ENCODE assay signal across 1 cellular context in the genomic region with DNA sequence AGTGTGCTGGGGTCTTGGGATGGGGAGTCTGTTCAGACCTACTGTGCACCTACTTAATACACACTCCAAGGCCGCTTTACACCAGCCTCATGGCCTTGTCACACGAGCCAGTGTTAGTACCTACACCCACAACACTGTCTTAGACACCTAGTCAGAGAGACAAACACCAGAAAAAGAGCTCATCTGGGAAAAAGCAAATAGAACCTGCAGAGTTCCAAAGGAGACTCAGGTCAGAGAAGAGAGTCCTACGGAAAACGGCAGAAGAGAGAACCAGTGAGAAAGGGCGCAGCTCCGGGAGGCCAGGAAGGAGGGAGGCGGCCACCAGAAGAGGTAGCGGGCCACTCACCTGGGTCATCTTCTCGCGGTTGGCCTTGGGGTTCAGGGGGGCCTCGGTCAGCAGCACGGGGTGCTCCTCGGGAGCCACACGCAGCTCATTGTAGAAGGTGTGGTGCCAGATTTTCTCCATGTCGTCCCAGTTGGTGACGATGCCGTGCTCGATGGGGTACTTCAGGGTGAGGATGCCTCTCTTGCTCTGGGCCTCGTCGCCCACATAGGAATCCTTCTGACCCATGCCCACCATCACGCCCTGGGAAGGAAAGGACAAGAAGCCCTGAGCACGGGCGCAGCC.
TF ChIP-seq lines count a peak whose summit lies in the region.

No MANE protein-coding gene starts in this region.

TF ChIP-seq in GM23338, 12 proteins besides CTCF, POLR2A, EP300 and RAD21 (continued from another document):
- TF ChIP-seq, protein P1, sequence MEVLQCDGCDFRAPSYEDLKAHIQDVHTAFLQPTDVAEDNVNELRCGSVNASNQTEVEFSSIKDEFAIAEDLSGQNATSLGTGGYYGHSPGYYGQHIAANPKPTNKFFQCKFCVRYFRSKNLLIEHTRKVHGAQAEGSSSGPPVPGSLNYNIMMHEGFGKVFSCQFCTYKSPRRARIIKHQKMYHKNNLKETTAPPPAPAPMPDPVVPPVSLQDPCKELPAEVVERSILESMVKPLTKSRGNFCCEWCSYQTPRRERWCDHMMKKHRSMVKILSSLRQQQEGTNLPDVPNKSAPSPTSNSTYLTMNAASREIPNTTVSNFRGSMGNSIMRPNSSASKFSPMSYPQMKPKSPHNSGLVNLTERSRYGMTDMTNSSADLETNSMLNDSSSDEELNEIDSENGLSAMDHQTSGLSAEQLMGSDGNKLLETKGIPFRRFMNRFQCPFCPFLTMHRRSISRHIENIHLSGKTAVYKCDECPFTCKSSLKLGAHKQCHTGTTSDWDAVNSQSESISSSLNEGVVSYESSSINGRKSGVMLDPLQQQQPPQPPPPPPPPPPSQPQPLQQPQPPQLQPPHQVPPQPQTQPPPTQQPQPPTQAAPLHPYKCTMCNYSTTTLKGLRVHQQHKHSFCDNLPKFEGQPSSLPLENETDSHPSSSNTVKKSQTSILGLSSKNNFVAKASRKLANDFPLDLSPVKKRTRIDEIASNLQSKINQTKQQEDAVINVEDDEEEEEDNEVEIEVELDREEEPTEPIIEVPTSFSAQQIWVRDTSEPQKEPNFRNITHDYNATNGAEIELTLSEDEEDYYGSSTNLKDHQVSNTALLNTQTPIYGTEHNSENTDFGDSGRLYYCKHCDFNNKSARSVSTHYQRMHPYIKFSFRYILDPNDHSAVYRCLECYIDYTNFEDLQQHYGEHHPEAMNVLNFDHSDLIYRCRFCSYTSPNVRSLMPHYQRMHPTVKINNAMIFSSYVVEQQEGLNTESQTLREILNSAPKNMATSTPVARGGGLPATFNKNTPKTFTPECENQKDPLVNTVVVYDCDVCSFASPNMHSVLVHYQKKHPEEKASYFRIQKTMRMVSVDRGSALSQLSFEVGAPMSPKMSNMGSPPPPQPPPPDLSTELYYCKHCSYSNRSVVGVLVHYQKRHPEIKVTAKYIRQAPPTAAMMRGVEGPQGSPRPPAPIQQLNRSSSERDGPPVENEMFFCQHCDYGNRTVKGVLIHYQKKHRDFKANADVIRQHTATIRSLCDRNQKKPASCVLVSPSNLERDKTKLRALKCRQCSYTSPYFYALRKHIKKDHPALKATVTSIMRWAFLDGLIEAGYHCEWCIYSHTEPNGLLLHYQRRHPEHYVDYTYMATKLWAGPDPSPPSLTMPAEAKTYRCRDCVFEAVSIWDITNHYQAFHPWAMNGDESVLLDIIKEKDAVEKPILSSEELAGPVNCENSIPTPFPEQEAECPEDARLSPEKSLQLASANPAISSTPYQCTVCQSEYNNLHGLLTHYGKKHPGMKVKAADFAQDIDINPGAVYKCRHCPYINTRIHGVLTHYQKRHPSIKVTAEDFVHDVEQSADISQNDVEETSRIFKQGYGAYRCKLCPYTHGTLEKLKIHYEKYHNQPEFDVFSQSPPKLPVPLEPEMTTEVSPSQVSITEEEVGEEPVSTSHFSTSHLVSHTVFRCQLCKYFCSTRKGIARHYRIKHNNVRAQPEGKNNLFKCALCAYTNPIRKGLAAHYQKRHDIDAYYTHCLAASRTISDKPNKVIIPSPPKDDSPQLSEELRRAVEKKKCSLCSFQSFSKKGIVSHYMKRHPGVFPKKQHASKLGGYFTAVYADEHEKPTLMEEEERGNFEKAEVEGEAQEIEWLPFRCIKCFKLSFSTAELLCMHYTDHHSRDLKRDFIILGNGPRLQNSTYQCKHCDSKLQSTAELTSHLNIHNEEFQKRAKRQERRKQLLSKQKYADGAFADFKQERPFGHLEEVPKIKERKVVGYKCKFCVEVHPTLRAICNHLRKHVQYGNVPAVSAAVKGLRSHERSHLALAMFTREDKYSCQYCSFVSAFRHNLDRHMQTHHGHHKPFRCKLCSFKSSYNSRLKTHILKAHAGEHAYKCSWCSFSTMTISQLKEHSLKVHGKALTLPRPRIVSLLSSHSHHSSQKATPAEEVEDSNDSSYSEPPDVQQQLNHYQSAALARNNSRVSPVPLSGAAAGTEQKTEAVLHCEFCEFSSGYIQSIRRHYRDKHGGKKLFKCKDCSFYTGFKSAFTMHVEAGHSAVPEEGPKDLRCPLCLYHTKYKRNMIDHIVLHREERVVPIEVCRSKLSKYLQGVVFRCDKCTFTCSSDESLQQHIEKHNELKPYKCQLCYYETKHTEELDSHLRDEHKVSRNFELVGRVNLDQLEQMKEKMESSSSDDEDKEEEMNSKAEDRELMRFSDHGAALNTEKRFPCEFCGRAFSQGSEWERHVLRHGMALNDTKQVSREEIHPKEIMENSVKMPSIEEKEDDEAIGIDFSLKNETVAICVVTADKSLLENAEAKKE (CRISPR knock-in tag; IDR thresholded peaks at IDR 0.05) = no peak
- no peak for TF ChIP-seq POLR2AphosphoS5 (IDR thresholded peaks at IDR 0.05; ENCODE audit: low read depth)
- TF ChIP-seq ZNF331 (CRISPR knock-in tag; IDR thresholded peaks at IDR 0.05; ENCODE audit: low read depth) = no peak
- TF ChIP-seq, protein P2, sequence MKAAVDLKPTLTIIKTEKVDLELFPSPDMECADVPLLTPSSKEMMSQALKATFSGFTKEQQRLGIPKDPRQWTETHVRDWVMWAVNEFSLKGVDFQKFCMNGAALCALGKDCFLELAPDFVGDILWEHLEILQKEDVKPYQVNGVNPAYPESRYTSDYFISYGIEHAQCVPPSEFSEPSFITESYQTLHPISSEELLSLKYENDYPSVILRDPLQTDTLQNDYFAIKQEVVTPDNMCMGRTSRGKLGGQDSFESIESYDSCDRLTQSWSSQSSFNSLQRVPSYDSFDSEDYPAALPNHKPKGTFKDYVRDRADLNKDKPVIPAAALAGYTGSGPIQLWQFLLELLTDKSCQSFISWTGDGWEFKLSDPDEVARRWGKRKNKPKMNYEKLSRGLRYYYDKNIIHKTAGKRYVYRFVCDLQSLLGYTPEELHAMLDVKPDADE (IDR thresholded peaks at IDR 0.05) = no peak
- no peak for TF ChIP-seq JUNB (IDR thresholded peaks at IDR 0.05; ENCODE audit: unreplicated experiment)
TF ChIP-seq in GM23338: peak in this region for 0.
